Comparison of ENCODE assay signal across 1 cellular context in the genomic region with DNA sequence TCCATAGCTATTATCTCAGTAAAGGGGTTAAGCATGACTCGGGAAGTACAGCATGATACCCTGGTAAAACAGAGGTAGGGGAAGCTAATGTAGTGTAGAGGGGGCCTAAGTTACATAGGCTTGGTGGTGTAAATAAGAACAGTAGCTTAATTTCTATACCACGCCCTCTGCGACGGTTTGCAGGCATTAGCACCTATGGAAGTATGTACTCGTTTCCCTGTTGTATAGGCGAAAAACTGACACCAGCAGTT.
TF ChIP-seq lines count a peak whose summit lies in the region.

No MANE protein-coding gene starts in this region.

TF ChIP-seq in HEK293, 187 proteins besides CTCF, POLR2A, EP300 and RAD21 (continued from another document):
- TF ChIP-seq, protein P1, sequence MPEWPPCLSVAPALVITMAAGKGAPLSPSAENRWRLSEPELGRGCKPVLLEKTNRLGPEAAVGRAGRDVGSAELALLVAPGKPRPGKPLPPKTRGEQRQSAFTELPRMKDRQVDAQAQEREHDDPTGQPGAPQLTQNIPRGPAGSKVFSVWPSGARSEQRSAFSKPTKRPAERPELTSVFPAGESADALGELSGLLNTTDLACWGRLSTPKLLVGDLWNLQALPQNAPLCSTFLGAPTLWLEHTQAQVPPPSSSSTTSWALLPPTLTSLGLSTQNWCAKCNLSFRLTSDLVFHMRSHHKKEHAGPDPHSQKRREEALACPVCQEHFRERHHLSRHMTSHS (tag by site-specific recombination; IDR thresholded peaks at IDR 0.05), result no peak
- TF ChIP-seq, protein P2, sequence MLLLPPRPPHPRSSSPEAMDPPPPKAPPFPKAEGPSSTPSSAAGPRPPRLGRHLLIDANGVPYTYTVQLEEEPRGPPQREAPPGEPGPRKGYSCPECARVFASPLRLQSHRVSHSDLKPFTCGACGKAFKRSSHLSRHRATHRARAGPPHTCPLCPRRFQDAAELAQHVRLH (tag by site-specific recombination; IDR thresholded peaks at IDR 0.05), result no peak
- no peak for TF ChIP-seq ZNF791 (tag by site-specific recombination; IDR thresholded peaks at IDR 0.05)
- TF ChIP-seq, protein P3, sequence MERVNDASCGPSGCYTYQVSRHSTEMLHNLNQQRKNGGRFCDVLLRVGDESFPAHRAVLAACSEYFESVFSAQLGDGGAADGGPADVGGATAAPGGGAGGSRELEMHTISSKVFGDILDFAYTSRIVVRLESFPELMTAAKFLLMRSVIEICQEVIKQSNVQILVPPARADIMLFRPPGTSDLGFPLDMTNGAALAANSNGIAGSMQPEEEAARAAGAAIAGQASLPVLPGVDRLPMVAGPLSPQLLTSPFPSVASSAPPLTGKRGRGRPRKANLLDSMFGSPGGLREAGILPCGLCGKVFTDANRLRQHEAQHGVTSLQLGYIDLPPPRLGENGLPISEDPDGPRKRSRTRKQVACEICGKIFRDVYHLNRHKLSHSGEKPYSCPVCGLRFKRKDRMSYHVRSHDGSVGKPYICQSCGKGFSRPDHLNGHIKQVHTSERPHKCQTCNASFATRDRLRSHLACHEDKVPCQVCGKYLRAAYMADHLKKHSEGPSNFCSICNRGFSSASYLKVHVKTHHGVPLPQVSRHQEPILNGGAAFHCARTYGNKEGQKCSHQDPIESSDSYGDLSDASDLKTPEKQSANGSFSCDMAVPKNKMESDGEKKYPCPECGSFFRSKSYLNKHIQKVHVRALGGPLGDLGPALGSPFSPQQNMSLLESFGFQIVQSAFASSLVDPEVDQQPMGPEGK (tag by site-specific recombination; IDR thresholded peaks at IDR 0.05), result no peak
- no peak for TF ChIP-seq ZNF404 (tag by site-specific recombination; IDR thresholded peaks at IDR 0.05)
- no peak for TF ChIP-seq HOXD13 (CRISPR knock-in tag; IDR thresholded peaks at IDR 0.05; ENCODE audit: borderline replicate concordance)
- no peak for TF ChIP-seq ZFP69B (tag by site-specific recombination; IDR thresholded peaks at IDR 0.05)
- TF ChIP-seq, protein P4, sequence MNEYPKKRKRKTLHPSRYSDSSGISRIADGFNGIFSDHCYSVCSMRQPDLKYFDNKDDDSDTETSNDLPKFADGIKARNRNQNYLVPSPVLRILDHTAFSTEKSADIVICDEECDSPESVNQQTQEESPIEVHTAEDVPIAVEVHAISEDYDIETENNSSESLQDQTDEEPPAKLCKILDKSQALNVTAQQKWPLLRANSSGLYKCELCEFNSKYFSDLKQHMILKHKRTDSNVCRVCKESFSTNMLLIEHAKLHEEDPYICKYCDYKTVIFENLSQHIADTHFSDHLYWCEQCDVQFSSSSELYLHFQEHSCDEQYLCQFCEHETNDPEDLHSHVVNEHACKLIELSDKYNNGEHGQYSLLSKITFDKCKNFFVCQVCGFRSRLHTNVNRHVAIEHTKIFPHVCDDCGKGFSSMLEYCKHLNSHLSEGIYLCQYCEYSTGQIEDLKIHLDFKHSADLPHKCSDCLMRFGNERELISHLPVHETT (tag by site-specific recombination; IDR thresholded peaks at IDR 0.05), result no peak
- no peak for TF ChIP-seq SP7 (tag by site-specific recombination; IDR thresholded peaks at IDR 0.05)
- TF ChIP-seq ZNF626 (tag by site-specific recombination; IDR thresholded peaks at IDR 0.05), result no peak
